In the genomic region with DNA sequence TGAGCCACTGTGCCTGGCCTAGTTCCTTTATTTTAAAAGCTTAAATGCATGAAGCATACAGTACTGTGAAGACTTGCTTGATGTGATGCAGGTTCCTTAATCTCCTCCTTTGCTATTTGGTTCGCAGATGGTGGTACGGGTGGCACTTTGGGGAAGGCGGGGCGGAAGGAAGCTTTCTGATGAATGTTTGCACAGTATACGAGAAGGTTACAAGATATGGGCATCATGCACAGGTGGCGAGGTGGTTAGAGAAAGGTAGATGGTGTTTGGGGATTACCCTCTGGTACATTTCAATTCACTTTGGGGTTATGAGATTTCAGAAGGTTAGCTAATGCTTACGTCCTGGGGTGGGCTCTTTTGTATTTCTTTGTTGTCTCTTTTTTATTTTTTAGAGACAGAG, we compare ENCODE assay signal across 18 cellular contexts. TPM values are rescaled to one million over a fixed set of nuclear protein-coding genes. Genes with fewer than 3 reads are reported as not detected.
DNase-seq lines count a peak whose midpoint lies in the region; ATAC-seq lines count a peak whose summit lies in the region.
"Had no signal": no experiment of that assay in that cellular context is flagged by ENCODE, and none has a peak within 500 bp of the region (broad histone marks: within the 10 kb centered on the region; RNA-seq: fewer than 3 reads in every experiment).

No MANE protein-coding gene starts in this region.

- peaks cover 0 to 2% (median 0%) of the 10 kb centered on the region in 5 donors for H3K9me3 Mint-ChIP-seq in CD8-positive, alpha-beta memory T cell
- no peaks in the 10 kb centered on the region for H3K9me3 Mint-ChIP-seq in activated CD8-positive, alpha-beta T cell treated with anti-CD3 and anti-CD28 coated beads, Interleukin-2, amount 10 ng/mL, durations not matched to agents 7 days and 5 days (ENCODE audit: insufficient read depth)
- H3K9me3 Mint-ChIP-seq in immature natural killer cell: no peaks in the 10 kb centered on the region

- DNase-seq in CD8-positive, alpha-beta memory T cell: peak; percentile 29 to 92 (median 74)
- no peak for DNase-seq in Karpas-422
- peak; percentile 56 for DNase-seq in activated CD8-positive, alpha-beta T cell treated with anti-CD3 and anti-CD28 coated beads, Interleukin-2, amount 10 ng/mL, durations not matched to agents 7 days and 5 days
- DNase-seq in immature natural killer cell: no peak
- DNase-seq in NAMALWA (ENCODE audit: low spot score): no peak
- DNase-seq in islet precursor cell: no peak
- DNase-seq in NCI-H69 (lab: John Stamatoyannopoulos, UW): no peak
- DNase-seq: cortex of kidney, esophagus squamous epithelium, NCI-H1930, NCI-H526, posterior cingulate gyrus, T1000 had no signal

- CTCF ChIA-PET in CD8-positive, alpha-beta memory T cell (lab: Charles Lee): interaction anchor here (1.1 to 13.9 kb wide), 6 partner anchors 10 to 111 kb away, joined by 3 to 194 read pairs (median 11); no protein-coding TSS in a partner anchor
- CTCF ChIA-PET in activated CD8-positive, alpha-beta T cell treated with anti-CD3 and anti-CD28 coated beads, Interleukin-2, amount 10 ng/mL, durations not matched to agents 7 days and 5 days (lab: Charles Lee): interaction anchor here (1.0 to 3.8 kb wide), 8 partner anchors 8 to 158 kb away, joined by 3 to 17 read pairs (median 5); a partner anchor contains a TSS

- peak overlapping the region; percentile 85 to 97 (median 90) for H3K27ac Mint-ChIP-seq in CD8-positive, alpha-beta memory T cell
- H3K27ac Mint-ChIP-seq in activated CD8-positive, alpha-beta T cell treated with anti-CD3 and anti-CD28 coated beads, Interleukin-2, amount 10 ng/mL, durations not matched to agents 7 days and 5 days: peak overlapping the region; percentile 86
- peak overlapping the region; percentile 4 to 85 (median 70) for H3K27ac Mint-ChIP-seq in immature natural killer cell

- peaks cover 0 to 3% of the 10 kb centered on the region in 2 donors for H3K27me3 Mint-ChIP-seq in CD8-positive, alpha-beta memory T cell
- no peaks in the 10 kb centered on the region for H3K27me3 Mint-ChIP-seq in activated CD8-positive, alpha-beta T cell treated with anti-CD3 and anti-CD28 coated beads, Interleukin-2, amount 10 ng/mL, durations not matched to agents 7 days and 5 days (ENCODE audit: low read depth)
- peaks cover 0 to 12% (median 2%) of the 10 kb centered on the region in 3 donors for H3K27me3 Mint-ChIP-seq in immature natural killer cell (ENCODE audit: low read depth in 3 of 3)

- H3K27me3 ChIP-seq in CD8-positive, alpha-beta memory T cell (ENCODE audit: insufficient read depth, low read length, poor library complexity, severe bottlenecking): no peaks in the 10 kb centered on the region
- no peaks in the 10 kb centered on the region for H3K27me3 ChIP-seq in Karpas-422 (ENCODE audit: low read length)
- H3K27me3 ChIP-seq: ascending aorta; BLaER1 treated with 17β-estradiol and CSF1 and Interleukin-3, amounts not matched to agents 10 nM and 100 nM; esophagus squamous epithelium; tibial nerve had no signal

- peaks cover 94 to 99% (median 97%) of the 10 kb centered on the region in 3 donors for H3K4me1 Mint-ChIP-seq in CD8-positive, alpha-beta memory T cell
- peaks cover 95% of the 10 kb centered on the region for H3K4me1 Mint-ChIP-seq in activated CD8-positive, alpha-beta T cell treated with anti-CD3 and anti-CD28 coated beads, Interleukin-2, amount 10 ng/mL, durations not matched to agents 7 days and 5 days (ENCODE audit: low read depth)
- H3K4me1 Mint-ChIP-seq in immature natural killer cell: peaks cover 87 to 99% of the 10 kb centered on the region in 2 donors

- POLR2A ChIA-PET in CD8-positive, alpha-beta memory T cell (lab: Charles Lee): interaction anchor here (0.6 to 5.2 kb wide), 13 partner anchors 9 to 95 kb away, joined by 3 to 39 read pairs (median 5); a partner anchor contains a TSS
- POLR2A ChIA-PET in activated CD8-positive, alpha-beta T cell treated with anti-CD3 and anti-CD28 coated beads, Interleukin-2, amount 10 ng/mL, durations not matched to agents 7 days and 5 days (lab: Charles Lee): interaction anchor here (1.0 to 18.3 kb wide), 12 partner anchors 9 to 103 kb away, joined by 3 to 517 read pairs (median 5); a partner anchor contains a TSS

- peaks cover 100% of the 10 kb centered on the region for H3K79me2 ChIP-seq in Karpas-422 (ENCODE audit: low read length)

- no peaks in the 10 kb centered on the region for H3K9me3 ChIP-seq in CD8-positive, alpha-beta memory T cell (ENCODE audit: low read length)
- H3K9me3 ChIP-seq in Karpas-422 (ENCODE audit: low read length): no peaks in the 10 kb centered on the region
- H3K9me3 ChIP-seq: ascending aorta, esophagus squamous epithelium, tibial nerve had no signal

- H3K4me3 ChIP-seq in CD8-positive, alpha-beta memory T cell (ENCODE audit: low read length): peak overlapping the region; percentile 13
- no peak overlapping the region for H3K4me3 ChIP-seq in Karpas-422 (ENCODE audit: low read length)
- H3K4me3 ChIP-seq: ascending aorta; BLaER1 treated with 17β-estradiol and CSF1 and Interleukin-3, amounts not matched to agents 10 nM and 100 nM; esophagus squamous epithelium; tibial nerve had no signal

- H4K20me1 ChIP-seq in Karpas-422 (ENCODE audit: insufficient read depth, low read depth, low read length): peaks cover 8% of the 10 kb centered on the region; the same call in 1 of the 2 replicates

- H3K9ac ChIP-seq in Karpas-422 (ENCODE audit: low read length): no peak overlapping the region
- H3K9ac ChIP-seq: BLaER1 treated with 17β-estradiol and CSF1 and Interleukin-3, amounts not matched to agents 10 nM and 100 nM had no signal

- peaks cover 12 to 85% (median 40%) of the 10 kb centered on the region in 3 donors for H3K36me3 Mint-ChIP-seq in CD8-positive, alpha-beta memory T cell
- H3K36me3 Mint-ChIP-seq in activated CD8-positive, alpha-beta T cell treated with anti-CD3 and anti-CD28 coated beads, Interleukin-2, amount 10 ng/mL, durations not matched to agents 7 days and 5 days (ENCODE audit: low read depth): peaks cover 93% of the 10 kb centered on the region
- peaks cover 7 to 18% (median 14%) of the 10 kb centered on the region in 3 donors for H3K36me3 Mint-ChIP-seq in immature natural killer cell

- ATAC-seq in activated CD8-positive, alpha-beta T cell treated with anti-CD3 and anti-CD28 coated beads, Interleukin-2, amount 10 ng/mL, durations not matched to agents 7 days and 5 days: peak; percentile 43
- ATAC-seq in GM18861 (IDR thresholded peaks at IDR 0.05; ENCODE audit: unreplicated experiment): no peak

- no peaks in the 10 kb centered on the region for H3K9me2 ChIP-seq in Karpas-422 (replicated peaks; ENCODE audit: insufficient read depth, low read length)

- peak overlapping the region; percentile 51 to 93 (median 78) for H3K4me3 Mint-ChIP-seq in CD8-positive, alpha-beta memory T cell
- peak overlapping the region; percentile 68 for H3K4me3 Mint-ChIP-seq in activated CD8-positive, alpha-beta T cell treated with anti-CD3 and anti-CD28 coated beads, Interleukin-2, amount 10 ng/mL, durations not matched to agents 7 days and 5 days
- H3K4me3 Mint-ChIP-seq in immature natural killer cell: peak overlapping the region in 3 of 5 donors; percentile 2 to 82 (median 3)

- no peak overlapping the region for H3K4me2 ChIP-seq in Karpas-422 (ENCODE audit: low read depth, low read length, poor library complexity, severe bottlenecking)

- peaks cover 96% of the 10 kb centered on the region for H3K4me1 ChIP-seq in CD8-positive, alpha-beta memory T cell (ENCODE audit: insufficient read depth, low read length)
- H3K4me1 ChIP-seq in Karpas-422 (ENCODE audit: low read length): peaks cover 67% of the 10 kb centered on the region
- H3K4me1 ChIP-seq: ascending aorta, esophagus squamous epithelium had no signal

- H3K36me3 ChIP-seq in CD8-positive, alpha-beta memory T cell (ENCODE audit: insufficient read depth, low read length): peaks cover 27% of the 10 kb centered on the region
- peaks cover 70% of the 10 kb centered on the region for H3K36me3 ChIP-seq in Karpas-422 (ENCODE audit: insufficient read depth, low read length)
- H3K36me3 ChIP-seq: ascending aorta, esophagus squamous epithelium, tibial nerve had no signal

- H2AFZ ChIP-seq in Karpas-422 (ENCODE audit: low read length): no peak overlapping the region

- peak overlapping the region; percentile 2 for H3K27ac ChIP-seq in CD8-positive, alpha-beta memory T cell (ENCODE audit: low read depth, low read length)
- H3K27ac ChIP-seq in Karpas-422 (ENCODE audit: low read length): peak overlapping the region; percentile 0; the same call in 1 of the 2 replicates
- H3K27ac ChIP-seq: ascending aorta; BLaER1 treated with 17β-estradiol and CSF1 and Interleukin-3, amounts not matched to agents 10 nM and 100 nM; esophagus squamous epithelium; tibial nerve had no signal

RNA-seq across cellular contexts. Expression of a gene that starts 17.2 kb away (rescaled TPM):
- total RNA-seq in CD8-positive, alpha-beta memory T cell: 100 to 1,000 TPM; 148 TPM
- 262 TPM for polyA plus RNA-seq in CD8-positive, alpha-beta memory T cell
- total RNA-seq in Karpas-422 (2014; rRNA removed; shearing (Covaris generic); ENCODE audit: low replicate concordance): 39.5 and 68.4 TPM in 2 replicates
- 100 to 1,000 TPM; 147 to 159 TPM for total RNA-seq in activated CD8-positive, alpha-beta T cell treated with anti-CD3 and anti-CD28 coated beads, Interleukin-2, amount 10 ng/mL, durations not matched to agents 7 days and 5 days
- polyA plus RNA-seq in immature natural killer cell: 10 to 100 TPM; 82.0 to 97.6 (median 97.3) TPM
- total RNA-seq: ascending aorta, RPMI7951 had no signal

Comparison
In these comparisons a context has a peak if more than half of its experiments do, and no peak if none do; other contexts are left out.
1. DNase-seq: peak in CD8-positive, alpha-beta memory T cell (5 of 5) and activated CD8-positive, alpha-beta T cell treated with anti-CD3 and anti-CD28 coated beads, Interleukin-2, amount 10 ng/mL, durations not matched to agents 7 days and 5 days (single experiment); none in Karpas-422 (single experiment), immature natural killer cell (0 of 3), NAMALWA (single experiment), islet precursor cell (single experiment) and NCI-H69 (single experiment).
2. H3K4me3 Mint-ChIP-seq: peak in every context shown above with its lines; median percentile 78 in CD8-positive, alpha-beta memory T cell; 68 in activated CD8-positive, alpha-beta T cell treated with anti-CD3 and anti-CD28 coated beads, Interleukin-2, amount 10 ng/mL, durations not matched to agents 7 days and 5 days; 3 in immature natural killer cell.
3. Peak in every context shown above with its lines, with median percentiles within 50 percentile points of each other: H3K27ac Mint-ChIP-seq.